9 cellular contexts compared by ENCODE assay signal in genomic region chr2:234960091-234961088, GRCh38. TPM values are rescaled to one million over a fixed set of nuclear protein-coding genes. Genes with fewer than 3 reads are reported as not detected.
A peak's percentile ranks its signal among the peaks of the same experiment; 100 is the strongest.
DNase-seq lines count a peak whose midpoint lies in the region; ATAC-seq and TF ChIP-seq lines count a peak whose summit lies in the region.
"Had no signal": no experiment of that assay in that cellular context is flagged by ENCODE, and none has a peak within 500 bp of the region (broad histone marks: within the 10 kb centered on the region; RNA-seq: fewer than 3 reads in every experiment).

No MANE protein-coding gene starts in this region.

- no peak for ATAC-seq in left colon
- no peak for ATAC-seq in activated CD8-positive, alpha-beta T cell treated with anti-CD3 and anti-CD28 coated beads, Interleukin-2, amount 10 ng/mL, durations not matched to agents 7 days and 5 days

- peaks cover 100% of the 10 kb centered on the region for H3K79me2 ChIP-seq in ACC112 (ENCODE audit: control insufficient read depth, insufficient read depth, low read length, unreplicated experiment)

- H3K9me3 ChIP-seq in colonic mucosa = no peaks in the 10 kb centered on the region
- H3K9me3 ChIP-seq: BLaER1 treated with 17β-estradiol and CSF1 and Interleukin-3, amounts not matched to agents 10 nM and 100 nM had no signal

- H3K4me1 ChIP-seq in ACC112 (ENCODE audit: control insufficient read depth, insufficient read depth, low read length, unreplicated experiment) = peaks cover 70% of the 10 kb centered on the region
- H3K4me1 ChIP-seq in colonic mucosa = no peaks in the 10 kb centered on the region
- H3K4me1 ChIP-seq: BLaER1 treated with 17β-estradiol and CSF1 and Interleukin-3, amounts not matched to agents 10 nM and 100 nM had no signal

- CTCF ChIA-PET in activated CD8-positive, alpha-beta T cell treated with anti-CD3 and anti-CD28 coated beads, Interleukin-2, amount 10 ng/mL, durations not matched to agents 7 days and 5 days (lab: Charles Lee) = no interaction called here

- no peaks in the 10 kb centered on the region for H3K4me1 Mint-ChIP-seq in activated CD8-positive, alpha-beta T cell treated with anti-CD3 and anti-CD28 coated beads, Interleukin-2, amount 10 ng/mL, durations not matched to agents 7 days and 5 days (ENCODE audit: low read depth)

- no peak overlapping the region for H3K27ac Mint-ChIP-seq in activated CD8-positive, alpha-beta T cell treated with anti-CD3 and anti-CD28 coated beads, Interleukin-2, amount 10 ng/mL, durations not matched to agents 7 days and 5 days

- H3K4me3 Mint-ChIP-seq in activated CD8-positive, alpha-beta T cell treated with anti-CD3 and anti-CD28 coated beads, Interleukin-2, amount 10 ng/mL, durations not matched to agents 7 days and 5 days = no peak overlapping the region

- no peak overlapping the region for H3K9ac ChIP-seq in colonic mucosa (ENCODE audit: low read depth in 2 of 2, low read length in 2 of 2)
- H3K9ac ChIP-seq: BLaER1 treated with 17β-estradiol and CSF1 and Interleukin-3, amounts not matched to agents 10 nM and 100 nM had no signal

- intact Hi-C loops in colonic mucosa (cut with DNase I) (no loop called here), left colon (cut with DNase I, micrococcal nuclease) (no loop called here)

- H3K36me3 ChIP-seq in ACC112 (ENCODE audit: insufficient read depth, low read length) = peaks cover 11% of the 10 kb centered on the region; the same call in 1 of the 2 replicates
- H3K36me3 ChIP-seq in colonic mucosa = no peaks in the 10 kb centered on the region
- H3K36me3 ChIP-seq: BLaER1 treated with 17β-estradiol and CSF1 and Interleukin-3, amounts not matched to agents 10 nM and 100 nM had no signal

- H3K27me3 ChIP-seq in ACC112 (ENCODE audit: insufficient read depth, low read length) (no peaks in the 10 kb centered on the region), colonic mucosa (no peaks in the 10 kb centered on the region)

- peak; percentile 71 for DNase-seq in LHCN-M2 (ENCODE audit: low read depth)
- peak; percentile 12 for DNase-seq in colonic mucosa
- DNase-seq in medulla oblongata (ENCODE audit: extremely low spot score) = peak; percentile 81
- no peak for DNase-seq in left colon
- DNase-seq in activated CD4-positive, CD25-positive, alpha-beta regulatory T cell treated with anti-CD3 and anti-CD28 coated beads, Interleukin-2, amount 50 U/mL, for 72 hours = no peak
- DNase-seq in activated CD8-positive, alpha-beta T cell treated with anti-CD3 and anti-CD28 coated beads, Interleukin-2, amount 10 ng/mL, durations not matched to agents 7 days and 5 days = no peak
- no peak for DNase-seq in NCI-H524 treated with DMSO at 0.1 percent for 48 hours (lab: John Stamatoyannopoulos, UW)

- POLR2A ChIA-PET in activated CD8-positive, alpha-beta T cell treated with anti-CD3 and anti-CD28 coated beads, Interleukin-2, amount 10 ng/mL, durations not matched to agents 7 days and 5 days (lab: Charles Lee) = no interaction called here

- peaks cover 8% of the 10 kb centered on the region for H3K27me3 Mint-ChIP-seq in activated CD8-positive, alpha-beta T cell treated with anti-CD3 and anti-CD28 coated beads, Interleukin-2, amount 10 ng/mL, durations not matched to agents 7 days and 5 days (ENCODE audit: low read depth)

- no peaks in the 10 kb centered on the region for H3K9me3 Mint-ChIP-seq in activated CD8-positive, alpha-beta T cell treated with anti-CD3 and anti-CD28 coated beads, Interleukin-2, amount 10 ng/mL, durations not matched to agents 7 days and 5 days (ENCODE audit: insufficient read depth)

- no peak for TF ChIP-seq CTCF in colonic mucosa (IDR thresholded peaks at IDR 0.05)

- H2AFZ ChIP-seq in ACC112 (ENCODE audit: low read length, unreplicated experiment) = no peak overlapping the region

- peak overlapping the region; percentile 21; the same call in 1 of the 2 replicates for H3K27ac ChIP-seq in ACC112 (ENCODE audit: low read depth, low read length)
- no peak overlapping the region for H3K27ac ChIP-seq in colonic mucosa
- H3K27ac ChIP-seq: BLaER1 treated with 17β-estradiol and CSF1 and Interleukin-3, amounts not matched to agents 10 nM and 100 nM had no signal

- H3K36me3 Mint-ChIP-seq in activated CD8-positive, alpha-beta T cell treated with anti-CD3 and anti-CD28 coated beads, Interleukin-2, amount 10 ng/mL, durations not matched to agents 7 days and 5 days (ENCODE audit: low read depth) = no peaks in the 10 kb centered on the region

- H3K4me3 ChIP-seq in ACC112 (ENCODE audit: low read depth, low read length) = no peak overlapping the region
- no peak overlapping the region for H3K4me3 ChIP-seq in colonic mucosa
- H3K4me3 ChIP-seq: BLaER1 treated with 17β-estradiol and CSF1 and Interleukin-3, amounts not matched to agents 10 nM and 100 nM had no signal

RNA-seq across cellular contexts. Expression of gene SH3BP4, which starts 8.6 kb away (rescaled TPM):
- total RNA-seq in LHCN-M2 (2014; rRNA removed) (49.6 and 53.3 TPM in 2 replicates), colonic mucosa (10 to 100 TPM; 29.1 to 44.4 TPM), left colon (10 to 100 TPM; 26.0 to 41.8 TPM)
- 78.5 TPM for polyA plus RNA-seq in LHCN-M2 (2012)
- not detected for total RNA-seq in activated CD8-positive, alpha-beta T cell treated with anti-CD3 and anti-CD28 coated beads, Interleukin-2, amount 10 ng/mL, durations not matched to agents 7 days and 5 days

Comparison
In these comparisons a context has a peak if more than half of its experiments do, and no peak if none do; other contexts are left out.
1. DNase-seq: peak in LHCN-M2 (single experiment), colonic mucosa (single experiment) and medulla oblongata (single experiment); none in left colon (0 of 2), activated CD4-positive, CD25-positive, alpha-beta regulatory T cell treated with anti-CD3 and anti-CD28 coated beads, Interleukin-2, amount 50 U/mL, for 72 hours (single experiment), activated CD8-positive, alpha-beta T cell treated with anti-CD3 and anti-CD28 coated beads, Interleukin-2, amount 10 ng/mL, durations not matched to agents 7 days and 5 days (single experiment) and NCI-H524 treated with DMSO at 0.1 percent for 48 hours (single experiment).
2. RNA of gene SH3BP4, which starts 8.6 kb away (total RNA-seq): 49.6 to 53.3 TPM in LHCN-M2, 29.1 to 44.4 TPM in colonic mucosa and 26.0 to 41.8 TPM in left colon; not detected in activated CD8-positive, alpha-beta T cell treated with anti-CD3 and anti-CD28 coated beads, Interleukin-2, amount 10 ng/mL, durations not matched to agents 7 days and 5 days; every median in the first group is over 10 times any median in the second.